In the genomic region with DNA sequence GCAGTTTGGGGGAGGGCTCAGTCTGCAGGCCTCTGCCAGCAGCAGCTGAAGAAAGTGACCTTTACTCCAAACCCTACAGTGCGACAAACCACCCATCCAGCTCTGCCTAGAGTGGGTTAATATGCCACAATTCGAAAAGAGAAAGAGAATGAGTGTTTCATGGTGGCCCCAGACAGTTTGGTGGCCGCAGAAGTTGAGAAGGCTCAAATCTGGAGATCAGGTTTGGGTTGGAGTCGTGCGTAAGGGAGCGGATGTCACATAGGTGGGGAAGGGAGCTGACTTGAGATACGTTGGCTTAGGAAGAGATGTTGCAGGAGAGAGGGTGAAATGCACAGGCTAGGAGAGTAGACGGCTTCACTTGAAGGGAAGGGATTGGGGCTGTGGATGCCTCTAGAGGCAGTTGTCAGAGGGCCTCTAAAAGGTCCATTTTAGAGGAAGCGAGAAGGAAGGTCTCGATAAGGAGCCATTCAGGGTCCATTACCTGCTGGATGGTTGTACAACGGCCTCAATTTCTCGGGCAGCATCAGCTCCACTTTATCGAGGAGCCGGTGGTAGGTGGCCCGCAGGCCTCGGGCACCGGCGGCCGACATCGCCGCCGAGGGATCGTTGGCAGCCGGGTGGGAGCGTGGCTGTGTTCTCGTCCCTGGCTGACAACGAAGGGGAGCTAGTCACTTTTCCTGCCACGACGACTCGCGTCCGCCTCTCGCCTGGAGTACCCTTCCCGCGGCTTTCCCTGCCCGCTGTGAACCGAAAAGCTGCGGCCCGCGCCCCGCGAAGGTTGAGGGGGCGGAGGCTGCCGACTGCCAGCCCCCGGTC, we compare ENCODE assay signal across 8 cellular contexts. TPM values are rescaled to one million over a fixed set of nuclear protein-coding genes. Genes with fewer than 3 reads are reported as not detected.
A peak's percentile ranks its signal among the peaks of the same experiment; 100 is the strongest.
DNase-seq lines count a peak whose midpoint lies in the region; ATAC-seq and TF ChIP-seq lines count a peak whose summit lies in the region.

No MANE protein-coding gene starts in this region.

- intact Hi-C loops in testis (cut with DNase I; ENCODE audit: low total_unique reads): no loop called here

- H3K4me1 ChIP-seq in testis: peaks cover 22% of the 10 kb centered on the region

- H3K4me1 Mint-ChIP-seq in activated CD4-positive, alpha-beta memory T cell treated with anti-CD3 and anti-CD28 coated beads, Interleukin-2, amount 10 ng/mL, durations not matched to agents 7 days and 5 days: peaks cover 34% of the 10 kb centered on the region

- H3K27me3 ChIP-seq in testis: no peaks in the 10 kb centered on the region

- H3K27ac ChIP-seq in C4-2B (peak overlapping the region; percentile 99), testis (peak overlapping the region; percentile 94 to 99)

- peak overlapping the region; percentile 93 for H3K27ac Mint-ChIP-seq in activated CD4-positive, alpha-beta memory T cell treated with anti-CD3 and anti-CD28 coated beads, Interleukin-2, amount 10 ng/mL, durations not matched to agents 7 days and 5 days

- no peaks in the 10 kb centered on the region for H3K36me3 Mint-ChIP-seq in activated CD4-positive, alpha-beta memory T cell treated with anti-CD3 and anti-CD28 coated beads, Interleukin-2, amount 10 ng/mL, durations not matched to agents 7 days and 5 days (ENCODE audit: low read depth)

- ATAC-seq in GM18909 (IDR thresholded peaks at IDR 0.05; ENCODE audit: poor library complexity, unreplicated experiment): peak; percentile 13
- peak; percentile 13 for ATAC-seq in HG03097 (IDR thresholded peaks at IDR 0.05; ENCODE audit: low FRiP score, unreplicated experiment)

- CTCF ChIA-PET in activated CD4-positive, alpha-beta memory T cell treated with anti-CD3 and anti-CD28 coated beads, Interleukin-2, amount 10 ng/mL, durations not matched to agents 7 days and 5 days (lab: Charles Lee): interaction anchor here (1.1 to 4.3 kb wide), 4 partner anchors 136 to 715 kb away, joined by 3 to 27 read pairs (median 14); partner anchors contain the start of gene POU2F1

- no peaks in the 10 kb centered on the region for H3K9me3 Mint-ChIP-seq in activated CD4-positive, alpha-beta memory T cell treated with anti-CD3 and anti-CD28 coated beads, Interleukin-2, amount 10 ng/mL, durations not matched to agents 7 days and 5 days

- TF ChIP-seq POLR2A in erythroblast (IDR thresholded peaks at IDR 0.05; ENCODE audit: low read length): no peak
- TF ChIP-seq POLR2A in testis (IDR thresholded peaks at IDR 0.05): peak; percentile 79

- POLR2A ChIA-PET in activated CD4-positive, alpha-beta memory T cell treated with anti-CD3 and anti-CD28 coated beads, Interleukin-2, amount 10 ng/mL, durations not matched to agents 7 days and 5 days (lab: Charles Lee): interaction anchor here (0.7 to 4.4 kb wide), 38 partner anchors 8 to 1761 kb away, joined by 3 to 67 read pairs (median 4); partner anchors contain the start of genes ADCY10, MPZL1, POU2F1 and RCSD1

- H3K4me3 Mint-ChIP-seq in activated CD4-positive, alpha-beta memory T cell treated with anti-CD3 and anti-CD28 coated beads, Interleukin-2, amount 10 ng/mL, durations not matched to agents 7 days and 5 days: peak overlapping the region; percentile 88

- peak overlapping the region; percentile 94 to 96 for H3K4me3 ChIP-seq in testis

- 0 to 1% methylated on average over 26 to 36 of the region's 45 CpGs for WGBS in testis, 2 donors

- H3K36me3 ChIP-seq in testis (ENCODE audit: low read depth, missing control alignments): no peaks in the 10 kb centered on the region

- no peaks in the 10 kb centered on the region for H3K27me3 Mint-ChIP-seq in activated CD4-positive, alpha-beta memory T cell treated with anti-CD3 and anti-CD28 coated beads, Interleukin-2, amount 10 ng/mL, durations not matched to agents 7 days and 5 days

- TF ChIP-seq CTCF in C4-2B (conservative IDR thresholded peaks at IDR 0.05) (no peak), testis (IDR thresholded peaks at IDR 0.05) (no peak)

- no peaks in the 10 kb centered on the region for H3K9me3 ChIP-seq in testis

- peak; percentile 91 for DNase-seq in NCI-H526 (lab: John Stamatoyannopoulos, UW)
- DNase-seq in activated CD4-positive, alpha-beta memory T cell treated with anti-CD3 and anti-CD28 coated beads, Interleukin-2, amount 10 ng/mL, durations not matched to agents 7 days and 5 days: peak; percentile 59
- peak; percentile 73 to 79 for DNase-seq in erythroblast (lab: John Stamatoyannopoulos, UW)
- DNase-seq in myocyte (ENCODE audit: low read depth): peak; percentile 43
- peak; percentile 43 for DNase-seq in testis

RNA-seq across cellular contexts. Expression of gene DCAF6, which starts 1.0 kb away (rescaled TPM):
- 10 to 100 TPM; 26.4 to 27.1 TPM for total RNA-seq in activated CD4-positive, alpha-beta memory T cell treated with anti-CD3 and anti-CD28 coated beads, Interleukin-2, amount 10 ng/mL, durations not matched to agents 7 days and 5 days
- total RNA-seq in myocyte (118 TPM in 2 replicates), testis (100 to 1,000 TPM; 160 to 199 TPM)
- polyA plus RNA-seq in myocyte (2012): 111 TPM
- 173 TPM for polyA plus RNA-seq in testis (ENCODE audit: insufficient read depth, low read depth, low replicate concordance)

RNA-seq across cellular contexts. Expression of gene MPC2, which starts 1.4 kb away (rescaled TPM):
- 10 to 100 TPM; 61.4 to 61.5 TPM for total RNA-seq in activated CD4-positive, alpha-beta memory T cell treated with anti-CD3 and anti-CD28 coated beads, Interleukin-2, amount 10 ng/mL, durations not matched to agents 7 days and 5 days
- total RNA-seq in myocyte: 60.4 TPM in 2 replicates
- 78.1 TPM for polyA plus RNA-seq in myocyte (2012)
- total RNA-seq in testis: 100 to 1,000 TPM; 106 to 185 TPM
- polyA plus RNA-seq in testis (ENCODE audit: insufficient read depth, low read depth, low replicate concordance): 596 TPM

RNA-seq across cellular contexts. Expression of gene ADCY10, which starts 21.5 kb away (rescaled TPM):
- total RNA-seq in activated CD4-positive, alpha-beta memory T cell treated with anti-CD3 and anti-CD28 coated beads, Interleukin-2, amount 10 ng/mL, durations not matched to agents 7 days and 5 days: under 1 TPM; 0.05 to 0.13 TPM
- total RNA-seq in myocyte: not detected in 2 replicates
- polyA plus RNA-seq in myocyte (2012): 0.06 TPM
- 10 to 100 TPM in 1 of 2 donors, 1 to 10 TPM in 1; 9.4 to 24.6 TPM for total RNA-seq in testis
- 49.7 TPM for polyA plus RNA-seq in testis (ENCODE audit: insufficient read depth, low read depth, low replicate concordance)

Comparison
In these comparisons a context has a peak if more than half of its experiments do, and no peak if none do; other contexts are left out.
1. Peak in every context shown above with its lines: DNase-seq, ATAC-seq, H3K4me3 ChIP-seq and H3K27ac ChIP-seq.
2. RNA of gene ADCY10, which starts 21.5 kb away (total RNA-seq): 9.4 to 24.6 TPM in testis; 0.05 to 0.13 TPM in activated CD4-positive, alpha-beta memory T cell treated with anti-CD3 and anti-CD28 coated beads, Interleukin-2, amount 10 ng/mL, durations not matched to agents 7 days and 5 days and not detected in myocyte; every median in the first group is over 4 times any median in the second.